23 cellular contexts compared by ENCODE assay signal in the genomic region with DNA sequence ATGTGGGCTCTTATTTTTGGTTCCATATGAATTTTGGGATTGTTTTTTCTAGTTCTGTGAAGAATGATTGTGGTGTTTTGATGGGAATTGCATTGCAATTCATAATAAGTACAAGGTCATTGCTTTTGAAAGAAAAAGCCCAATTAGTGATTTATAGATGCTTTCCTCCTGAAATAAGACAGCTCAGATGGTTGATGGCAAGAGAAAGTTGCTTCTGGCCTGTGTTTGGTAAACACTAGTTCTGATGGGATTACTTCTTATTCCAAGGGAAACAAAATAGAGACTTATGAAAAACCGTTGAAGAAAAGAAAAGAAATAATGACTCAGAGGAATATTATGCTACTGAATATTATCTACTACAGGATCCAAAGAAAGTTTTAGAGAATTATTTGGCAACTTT.
"Had no signal": no experiment of that assay in that cellular context is flagged by ENCODE, and none has a peak within 500 bp of the region (broad histone marks: within the 10 kb centered on the region; RNA-seq: fewer than 3 reads in every experiment).

No MANE protein-coding gene starts in this region.

- H3K4me1 ChIP-seq: adrenal gland, colonic mucosa, gastroesophageal sphincter, heart left ventricle, left lung, stomach, testis, upper lobe of left lung had no signal

- H3K4me3 ChIP-seq: adrenal gland, colonic mucosa, gastroesophageal sphincter, heart left ventricle, left lung, stomach, testis, upper lobe of left lung had no signal

- H3K9me3 ChIP-seq: adrenal gland, colonic mucosa, gastroesophageal sphincter, heart left ventricle, left lung, testis, upper lobe of left lung had no signal

- H3K27me3 ChIP-seq: adrenal gland, colonic mucosa, gastroesophageal sphincter, heart left ventricle, left lung, stomach, testis, upper lobe of left lung had no signal

- ATAC-seq: activated T-cell treated with anti-CD3 and anti-CD28 coated beads, Interleukin-2, amount 50 U/mL, for 72 hours; gastroesophageal sphincter; heart left ventricle; left lung; sciatic nerve; stimulated activated effector memory CD8-positive, alpha-beta T cell treated with anti-CD3 and anti-CD28 coated beads, Interleukin-12 subunit alpha, Interleukin-12 subunit beta, amount 100 ng/mL, for 72 hours had no signal

- H3K27ac ChIP-seq: adrenal gland, colonic mucosa, gastroesophageal sphincter, heart left ventricle, left lung, stomach, testis, upper lobe of left lung, VCaP had no signal

- DNase-seq: activated CD4-positive, alpha-beta T cell treated with anti-CD3 and anti-CD28 coated beads, Interleukin-2, amount 50 U/mL, for 1 hour; activated CD4-positive, CD25-positive, alpha-beta regulatory T cell treated with anti-CD3 and anti-CD28 coated beads, Interleukin-2, amount 50 U/mL, for 72 hours; activated CD8-positive, alpha-beta memory T cell treated with anti-CD3 and anti-CD28 coated beads for 24 hours; activated CD8-positive, alpha-beta memory T cell treated with anti-CD3 and anti-CD28 coated beads, Interleukin-2, amount 50 U/mL, for 48 hours; activated effector memory CD4-positive, alpha-beta T cell treated with anti-CD3 and anti-CD28 coated beads, Interleukin-2, amount 50 U/mL, for 16 hours; activated T-cell treated with anti-CD3 and anti-CD28 coated beads, Interleukin-2, amount 50 U/mL, for 72 hours; adrenal gland; central memory CD4-positive, alpha-beta T cell; colonic mucosa; erythroblast; heart left ventricle; left lung; nephron progenitor cell; nucleus accumbens; stimulated activated CD4-positive, alpha-beta T cell treated with anti-CD3 and anti-CD28 coated beads, Interleukin-4, amount 100 ng/mL, for 24 hours; stomach; T-helper 2 cell; testis; upper lobe of left lung had no signal

- H3K36me3 ChIP-seq: adrenal gland, colonic mucosa, gastroesophageal sphincter, heart left ventricle, left lung, stomach, upper lobe of left lung had no signal
